In genomic region chr18:63084220-63084619, GRCh38 we compare ENCODE assay signal across 4 cellular contexts.
"Had no signal": no experiment of that assay in that cellular context is flagged by ENCODE, and none has a peak within 500 bp of the region (broad histone marks: within the 10 kb centered on the region; RNA-seq: fewer than 3 reads in every experiment).

No MANE protein-coding gene starts in this region.

- H3K4me3 Mint-ChIP-seq: GM23338, H9 had no signal

- DNase-seq: H9, IMR-90 had no signal

- H3K27ac Mint-ChIP-seq: GM23338 had no signal

- ATAC-seq: GM23338, K562 had no signal

- H3K9me3 Mint-ChIP-seq: GM23338 had no signal
